ENCODE assay signal across 8 cellular contexts in the genomic region with DNA sequence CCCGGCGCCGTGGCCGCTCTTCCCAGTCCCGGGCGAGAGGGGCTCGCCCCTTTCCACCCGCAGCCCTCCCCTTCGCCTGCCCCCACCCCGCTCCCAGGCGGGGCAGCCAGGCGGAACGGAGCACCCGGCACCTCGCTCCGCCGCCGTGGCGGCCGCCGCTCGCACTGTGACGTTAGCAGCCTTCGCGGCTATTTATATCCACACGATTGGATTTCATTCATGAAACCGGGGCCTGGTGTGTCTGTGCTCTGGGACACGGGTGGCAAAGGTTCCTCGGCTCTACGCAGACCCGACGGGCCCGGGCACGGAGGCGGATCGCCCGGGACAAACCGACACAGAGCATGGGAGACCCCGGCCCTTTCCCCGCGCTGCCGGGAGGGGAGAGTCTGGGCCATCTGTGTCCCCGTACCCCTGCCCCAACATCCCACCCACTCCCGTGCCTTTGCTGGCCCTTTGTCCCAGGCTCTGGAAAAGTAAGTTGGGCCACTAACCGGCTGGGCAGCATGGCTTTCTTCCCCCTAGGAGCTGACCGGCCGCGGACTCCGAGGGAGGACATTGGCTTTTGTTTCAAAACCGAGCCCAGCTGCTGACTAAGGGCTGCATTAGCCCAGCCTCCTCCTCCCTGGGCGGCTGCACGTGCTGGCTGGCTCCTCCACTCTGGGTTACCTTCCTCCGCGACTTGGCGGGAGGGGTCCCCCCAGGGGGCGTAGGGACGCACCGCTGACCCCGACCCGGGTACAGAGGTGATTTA. TPM values are rescaled to one million over a fixed set of nuclear protein-coding genes. Genes with fewer than 3 reads are reported as not detected.
A peak's percentile ranks its signal among the peaks of the same experiment; 100 is the strongest.
DNase-seq lines count a peak whose midpoint lies in the region; ATAC-seq lines count a peak whose summit lies in the region.

Gene RHOBTB1, minus strand, starts transcription at position 27 of the 751 bp plus-strand sequence. CDS start 32,643 bp downstream, outside the sequence.

- intact Hi-C loops in Right ventricle myocardium inferior (cut with DNase I) = no loop called here

- H3K36me3 ChIP-seq in neuron (ENCODE audit: insufficient read depth, low read length) = no peaks in the 10 kb centered on the region

- peaks cover 16% of the 10 kb centered on the region for H3K4me1 ChIP-seq in neuron (ENCODE audit: insufficient read depth, low read length)

- H3K9me3 ChIP-seq in neuron (ENCODE audit: low read length) = no peaks in the 10 kb centered on the region

- peak within 1 kb of the TSS; percentile 87 for H2AFZ ChIP-seq in neuron (ENCODE audit: low read depth, low read length)

- H3K27me3 ChIP-seq in neuron (ENCODE audit: insufficient read depth, low read length) = no peaks in the 10 kb centered on the region

- H3K4me3 ChIP-seq in neuron (ENCODE audit: low read length) = peak within 1 kb of the TSS; percentile 62

- peak; percentile 51 for ATAC-seq in GM18511 (IDR thresholded peaks at IDR 0.05; ENCODE audit: unreplicated experiment)
- peak; percentile 62 for ATAC-seq in HG03196 (IDR thresholded peaks at IDR 0.05; ENCODE audit: unreplicated experiment)
- ATAC-seq in Right ventricle myocardium inferior = peak; percentile 89

- peak; percentile 81 for DNase-seq in Ammon's horn (ENCODE audit: low spot score)
- peak; percentile 43 for DNase-seq in NCI-H748 treated with DMSO at 0.1 percent for 48 hours (lab: John Stamatoyannopoulos, UW)
- DNase-seq in amniotic stem cell (lab: John Stamatoyannopoulos, UW) = peak; percentile 70
- peak; percentile 87 for DNase-seq in Right ventricle myocardium inferior (ENCODE audit: missing footprints)
- no peak for DNase-seq in effector CD8-positive, alpha-beta T cell (lab: John Stamatoyannopoulos, UW)

RNA-seq across cellular contexts. Expression of gene RHOBTB1, which starts in this region (rescaled TPM):
- 12.1 TPM for total RNA-seq in Right ventricle myocardium inferior
